24 cellular contexts compared by ENCODE assay signal in the genomic region with DNA sequence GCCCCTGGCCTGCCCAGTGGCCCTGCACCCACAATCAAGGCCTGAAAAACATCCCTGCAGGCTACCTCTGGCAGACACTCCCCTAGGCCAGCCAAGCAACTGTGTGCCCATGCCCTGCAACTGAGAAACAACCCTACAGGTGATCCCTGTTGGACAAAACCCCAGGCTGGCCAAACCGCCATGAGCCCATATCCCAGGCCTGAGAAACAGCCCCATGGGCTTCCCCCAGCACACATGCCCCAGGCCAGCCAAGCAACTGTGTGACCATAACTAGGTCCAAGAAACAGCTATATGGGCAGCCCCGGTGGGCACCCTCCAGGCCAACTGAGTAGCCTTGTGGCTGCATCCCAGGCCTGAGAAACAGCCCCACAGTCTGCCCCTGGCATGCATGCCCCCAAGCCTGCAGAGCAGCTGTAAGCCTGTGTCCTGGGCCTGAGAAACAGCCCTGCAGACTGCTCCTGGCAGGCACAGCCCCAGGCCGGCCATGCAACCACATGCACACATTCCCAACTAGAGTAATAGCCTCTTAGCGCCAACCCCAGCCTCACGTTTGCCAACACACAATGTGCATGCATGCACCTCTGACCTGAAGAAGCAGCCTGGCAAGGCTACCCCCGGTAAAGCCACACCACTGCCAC.
"Had no signal": no experiment of that assay in that cellular context is flagged by ENCODE, and none has a peak within 500 bp of the region (broad histone marks: within the 10 kb centered on the region; RNA-seq: fewer than 3 reads in every experiment).

No MANE protein-coding gene starts in this region.

- H3K27ac ChIP-seq: HL-60, Peyer's patch had no signal

- H3K36me3 ChIP-seq: MG63, Peyer's patch had no signal

- H3K27me3 ChIP-seq: MG63, Peyer's patch had no signal

- H3K4me1 Mint-ChIP-seq: T-cell had no signal

- H3K4me1 ChIP-seq: Peyer's patch had no signal

- H3K9ac ChIP-seq: SK-N-SH had no signal

- H3K4me3 Mint-ChIP-seq: T-cell had no signal

- H3K27ac Mint-ChIP-seq: T-cell had no signal

- ATAC-seq: PC-3, T-cell had no signal

- DNase-seq: IMR-90, Karpas-422, KG1, MG63, NCI-H1092, NCI-H1105 treated with DMSO at 0.1 percent for 48 hours, NCI-H1436, NCI-H187, NCI-H2029, NCI-H2081 treated with DMSO at 0.1 percent for 48 hours, NCI-H2171, NCI-H226, NCI-H446, NCI-H510A, NCI-H524 treated with DMSO at 0.1 percent for 48 hours, NCI-H69, NCI-H774, PC-3, Peyer's patch, SHP77, SK-N-SH, SW 1271, T-cell had no signal

- H3K4me2 ChIP-seq: SK-N-SH had no signal

- H3K4me3 ChIP-seq: MG63, Peyer's patch had no signal
